ENCODE assay signal across 1 cellular context in genomic region chr14:66490143-66491111, GRCh38.
TF ChIP-seq lines count a peak whose summit lies in the region.

No MANE protein-coding gene starts in this region.

TF ChIP-seq in HepG2, 621 proteins besides CTCF, POLR2A, EP300 and RAD21 (continued from another document):
- TF ChIP-seq, protein P1, sequence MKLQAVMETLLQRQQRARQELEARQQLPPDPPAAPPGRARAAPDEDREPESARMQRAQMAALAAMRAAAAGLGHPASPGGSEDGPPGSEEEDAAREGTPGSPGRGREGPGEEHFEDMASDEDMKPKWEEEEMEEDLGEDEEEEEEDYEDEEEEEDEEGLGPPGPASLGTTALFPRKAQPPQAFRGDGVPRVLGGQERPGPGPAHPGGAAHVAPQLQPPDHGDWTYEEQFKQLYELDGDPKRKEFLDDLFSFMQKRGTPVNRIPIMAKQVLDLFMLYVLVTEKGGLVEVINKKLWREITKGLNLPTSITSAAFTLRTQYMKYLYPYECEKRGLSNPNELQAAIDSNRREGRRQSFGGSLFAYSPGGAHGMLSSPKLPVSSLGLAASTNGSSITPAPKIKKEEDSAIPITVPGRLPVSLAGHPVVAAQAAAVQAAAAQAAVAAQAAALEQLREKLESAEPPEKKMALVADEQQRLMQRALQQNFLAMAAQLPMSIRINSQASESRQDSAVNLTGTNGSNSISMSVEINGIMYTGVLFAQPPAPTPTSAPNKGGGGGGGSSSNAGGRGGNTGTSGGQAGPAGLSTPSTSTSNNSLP (IDR thresholded peaks at IDR 0.05; ENCODE audit: low read depth, low read length) = peak; percentile 64; the same call in 1 of the 2 replicates
TF ChIP-seq in HepG2: peak in this region for 15.
